In the genomic region with DNA sequence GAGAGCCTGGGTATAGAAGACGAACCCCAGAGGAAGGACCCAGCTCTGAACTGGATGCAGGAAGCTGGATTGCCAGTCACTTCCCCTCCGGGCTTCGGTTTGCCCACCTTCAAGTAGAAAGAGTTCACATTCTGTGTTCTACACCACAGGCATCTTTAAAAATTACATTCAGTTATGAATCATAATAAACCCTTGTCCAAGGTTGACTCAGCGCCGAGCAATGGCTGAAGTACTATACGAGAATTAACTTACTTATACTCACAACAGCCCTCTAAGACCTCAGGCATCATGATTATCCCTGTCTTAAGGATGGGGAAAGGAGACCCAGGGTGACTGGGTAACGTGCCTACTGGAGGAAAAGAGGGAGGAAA, we compare ENCODE assay signal across 16 cellular contexts.
A peak's percentile ranks its signal among the peaks of the same experiment; 100 is the strongest.
DNase-seq lines count a peak whose midpoint lies in the region; ATAC-seq and TF ChIP-seq lines count a peak whose summit lies in the region.
"Had no signal": no experiment of that assay in that cellular context is flagged by ENCODE, and none has a peak within 500 bp of the region (broad histone marks: within the 10 kb centered on the region; RNA-seq: fewer than 3 reads in every experiment).

No MANE protein-coding gene starts in this region.

- peaks cover 30% of the 10 kb centered on the region for H3K36me3 ChIP-seq in adipocyte (ENCODE audit: control insufficient read depth, insufficient read depth, low read length, severe bottlenecking)
- H3K36me3 ChIP-seq: adrenal gland, neutrophil had no signal

- H3K4me3 ChIP-seq in adipocyte (ENCODE audit: low read length) (no peak overlapping the region), fibroblast of pulmonary artery (replicated peaks; ENCODE audit: low read depth, low read length) (no peak overlapping the region)
- H3K4me3 ChIP-seq: adrenal gland, lower lobe of right lung had no signal

- no peaks in the 10 kb centered on the region for H3K36me3 Mint-ChIP-seq in stimulated activated effector memory CD8-positive, alpha-beta T cell treated with anti-CD3 and anti-CD28 coated beads, Interleukin-12 subunit alpha, Interleukin-12 subunit beta, amount 100 ng/mL, for 72 hours

- H3K4me1 Mint-ChIP-seq in stimulated activated effector memory CD8-positive, alpha-beta T cell treated with anti-CD3 and anti-CD28 coated beads, Interleukin-12 subunit alpha, Interleukin-12 subunit beta, amount 100 ng/mL, for 72 hours, result no peaks in the 10 kb centered on the region

- H3K27me3 ChIP-seq in adipocyte (replicated peaks; ENCODE audit: control insufficient read depth, insufficient read depth, low read length), result no peaks in the 10 kb centered on the region
- H3K27me3 ChIP-seq: adrenal gland, neutrophil had no signal

- H3K4me1 ChIP-seq in adipocyte (ENCODE audit: control insufficient read depth, insufficient read depth, low read length), result peaks cover 25% of the 10 kb centered on the region
- H3K4me1 ChIP-seq: adrenal gland, lower lobe of right lung had no signal

- no peaks in the 10 kb centered on the region for H3K9me3 ChIP-seq in adipocyte (ENCODE audit: control insufficient read depth, low read length)
- H3K9me3 ChIP-seq: adrenal gland, lower lobe of right lung, neutrophil had no signal

- H3K27ac Mint-ChIP-seq in stimulated activated effector memory CD8-positive, alpha-beta T cell treated with anti-CD3 and anti-CD28 coated beads, Interleukin-12 subunit alpha, Interleukin-12 subunit beta, amount 100 ng/mL, for 72 hours, result no peak overlapping the region
- H3K27ac Mint-ChIP-seq: endodermal cell had no signal

- ATAC-seq in stimulated activated effector memory CD8-positive, alpha-beta T cell treated with anti-CD3 and anti-CD28 coated beads, Interleukin-12 subunit alpha, Interleukin-12 subunit beta, amount 100 ng/mL, for 72 hours, result peak; percentile 55
- no peak for ATAC-seq in GM18861 (IDR thresholded peaks at IDR 0.05; ENCODE audit: unreplicated experiment)
- ATAC-seq in HG03521 (IDR thresholded peaks at IDR 0.05; ENCODE audit: unreplicated experiment), result no peak
- ATAC-seq: lower lobe of right lung had no signal

- H3K4me3 Mint-ChIP-seq in stimulated activated effector memory CD8-positive, alpha-beta T cell treated with anti-CD3 and anti-CD28 coated beads, Interleukin-12 subunit alpha, Interleukin-12 subunit beta, amount 100 ng/mL, for 72 hours, result no peak overlapping the region
- H3K4me3 Mint-ChIP-seq: endodermal cell had no signal

- DNase-seq in HPDE6-E6E7 (ENCODE audit: extremely low spot score), result peak; percentile 31
- peak; percentile 88 for DNase-seq in adipocyte (ENCODE audit: low read depth)
- peak; percentile 43 for DNase-seq in fibroblast of pulmonary artery (ENCODE audit: low read depth)
- DNase-seq in stimulated activated effector memory CD8-positive, alpha-beta T cell treated with anti-CD3 and anti-CD28 coated beads, Interleukin-12 subunit alpha, Interleukin-12 subunit beta, amount 100 ng/mL, for 72 hours (ENCODE audit: low spot score in 2 of 2), result no peak
- no peak for DNase-seq in NCI-H2171 treated with DMSO at 0.1 percent for 48 hours (lab: John Stamatoyannopoulos, UW)
- DNase-seq: activated CD4-positive, CD25-positive, alpha-beta regulatory T cell; activated T-cell treated with anti-CD3 and anti-CD28 coated beads for 4 hours; adrenal gland; endodermal cell; lower lobe of right lung; NCI-H2081; NK-92 treated with Interleukin-12 subunit alpha and Interleukin-12 subunit beta, amount 100 ng/mL, for 24 hours; small intestine had no signal

- no peak overlapping the region for H3K9ac ChIP-seq in adipocyte (ENCODE audit: low read length)

- no peaks in the 10 kb centered on the region for H3K9me3 Mint-ChIP-seq in stimulated activated effector memory CD8-positive, alpha-beta T cell treated with anti-CD3 and anti-CD28 coated beads, Interleukin-12 subunit alpha, Interleukin-12 subunit beta, amount 100 ng/mL, for 72 hours
- H3K9me3 Mint-ChIP-seq: endodermal cell had no signal

- TF ChIP-seq CTCF in fibroblast of pulmonary artery (IDR thresholded peaks at IDR 0.05; ENCODE audit: low read length, missing control alignments), result no peak

Comparison
In these comparisons a context has a peak if more than half of its experiments do, and no peak if none do; other contexts are left out.
1. DNase-seq: peak in HPDE6-E6E7 (single experiment), adipocyte (single experiment) and fibroblast of pulmonary artery (single experiment); none in stimulated activated effector memory CD8-positive, alpha-beta T cell treated with anti-CD3 and anti-CD28 coated beads, Interleukin-12 subunit alpha, Interleukin-12 subunit beta, amount 100 ng/mL, for 72 hours (0 of 2) and NCI-H2171 treated with DMSO at 0.1 percent for 48 hours (single experiment).